Comparison of ENCODE assay signal across 26 cellular contexts in genomic region chr10:110400173-110400947, GRCh38.
DNase-seq lines count a peak whose midpoint lies in the region; ATAC-seq, FAIRE-seq and TF ChIP-seq lines count a peak whose summit lies in the region.
"Had no signal": no experiment of that assay in that cellular context is flagged by ENCODE, and none has a peak within 500 bp of the region (broad histone marks: within the 10 kb centered on the region; RNA-seq: fewer than 3 reads in every experiment).

No MANE protein-coding gene starts in this region.

- no peak for TF ChIP-seq EP300 in HepG2 (IDR thresholded peaks at IDR 0.05; ENCODE audit: low read depth in 2 of 2, low read length in 2 of 2)
- no peak for TF ChIP-seq EP300 in HepG2 (CRISPR knock-in tag; IDR thresholded peaks at IDR 0.05; ENCODE audit: borderline replicate concordance)

- no peak for TF ChIP-seq CTCF in HepG2 (CRISPR knock-in tag; IDR thresholded peaks at IDR 0.05)
- no peak for TF ChIP-seq CTCF in right lobe of liver (IDR thresholded peaks at IDR 0.05)
- no peak for TF ChIP-seq CTCF in fibroblast of lung (conservative IDR thresholded peaks at IDR 0.05 in 1 of 2, IDR thresholded peaks at IDR 0.05 in 1 of 2; ENCODE audit: low read depth in 1 of 2, low read length in 2 of 2)
- TF ChIP-seq CTCF in D721Med (IDR thresholded peaks at IDR 0.05; ENCODE audit: insufficient read depth, missing control alignments), result no peak

- no peak for ATAC-seq in HepG2
- ATAC-seq in right lobe of liver, result no peak
- no peak for ATAC-seq in stimulated activated naive B cell treated with anti-CD40 and anti-IgM and Interleukin-4, amounts not matched to agents 10 μg/mL and 1 μg/mL and 100 μg/mL, for 72 hours (replicated peaks)
- ATAC-seq: activated naive CD8-positive, alpha-beta T cell treated with anti-CD3 and anti-CD28 coated beads, Interleukin-2, amount 50 U/mL, for 24 hours; gastrocnemius medialis; GM23338; sciatic nerve; stimulated activated memory B cell treated with anti-CD40 and anti-IgM and Interleukin-4, amounts not matched to agents 10 μg/mL and 1 μg/mL and 100 μg/mL, for 72 hours had no signal

- H3K27ac ChIP-seq in HepG2 (ENCODE audit: extremely low read length, insufficient read depth, low read length) (no peak overlapping the region), right lobe of liver (peak overlapping the region in 1 of 3 donors; percentile 26), fibroblast of lung (ENCODE audit: insufficient read depth, low read length) (peak overlapping the region; percentile 99)
- H3K27ac ChIP-seq: C4-2B, gastrocnemius medialis, thoracic aorta, VCaP had no signal

- H3K9me3 Mint-ChIP-seq in stimulated activated naive B cell treated with anti-CD40 and anti-IgM and Interleukin-4, amounts not matched to agents 10 μg/mL and 1 μg/mL and 100 μg/mL, for 72 hours, result no peaks in the 10 kb centered on the region
- H3K9me3 Mint-ChIP-seq: activated naive CD8-positive, alpha-beta T cell treated with anti-CD3 and anti-CD28 coated beads, Interleukin-2, amount 50 U/mL, for 24 hours; dendritic cell treated with granulocyte-macrophage colony-stimulating factor and Interleukin-4, amounts not matched to agents 40 ng/mL and 50 ng/mL, for 4 days; GM23338; naive B cell; stimulated activated memory B cell treated with anti-CD40 and anti-IgM and Interleukin-4, amounts not matched to agents 10 μg/mL and 1 μg/mL and 100 μg/mL, for 72 hours had no signal

- no peak for DNase-seq in HepG2 (ENCODE audit: low spot score)
- no peak for DNase-seq in right lobe of liver
- peak; percentile 43 for DNase-seq in RKO (ENCODE audit: low spot score)
- DNase-seq in fibroblast of lung (ENCODE audit: low read depth in 2 of 2), result peak in 1 of 2 donors; percentile 47
- DNase-seq in stimulated activated naive B cell treated with anti-CD40 and anti-IgM and Interleukin-4, amounts not matched to agents 10 μg/mL and 1 μg/mL and 100 μg/mL, for 72 hours, result no peak
- DNase-seq in D721Med (ENCODE audit: insufficient read length, low spot score), result no peak
- DNase-seq in erythroblast (lab: John Stamatoyannopoulos, UW), result no peak
- DNase-seq: activated CD4-positive, alpha-beta T cell treated with anti-CD3 and anti-CD28 coated beads, Interleukin-2, amount 50 U/mL, for 1 hour; activated CD8-positive, alpha-beta memory T cell treated with anti-CD3 and anti-CD28 coated beads, Interleukin-2, amount 50 U/mL, for 4 hours; activated naive CD8-positive, alpha-beta T cell treated with anti-CD3 and anti-CD28 coated beads, Interleukin-2, amount 50 U/mL, for 24 hours; gastrocnemius medialis; Kasumi-1; naive B cell; NCI-H1105; NCI-H510A treated with DMSO at 0.1 percent for 48 hours; SHP77 had no signal

- no peak overlapping the region for H3K9ac ChIP-seq in HepG2 (ENCODE audit: insufficient read depth, low read depth, low read length)
- H3K9ac ChIP-seq in fibroblast of lung (ENCODE audit: insufficient read depth, low read length), result no peak overlapping the region
- H3K9ac ChIP-seq in skeletal muscle satellite cell (ENCODE audit: low read depth, low read length), result peak overlapping the region; percentile 70

- in situ Hi-C loops in HepG2 (cut with HindIII; ENCODE audit: extremely low pct_ligation_motif_present, low pct_unique_long_range_greater_than_20kb), result no loop called here

- no TSS peak for BruUV-seq in HepG2 (replicated peaks; lab: Mats Ljungman, UMichigan)

- H3K79me2 ChIP-seq in HepG2 (ENCODE audit: insufficient read depth, low read length), result no peaks in the 10 kb centered on the region
- H3K79me2 ChIP-seq in fibroblast of lung (ENCODE audit: control insufficient read depth, insufficient read depth, low read length), result no peaks in the 10 kb centered on the region

- H3K4me3 ChIP-seq in HepG2 (replicated peaks in 1 of 3; ENCODE audit: insufficient read depth in 1 of 3, low read depth in 2 of 3, low read length in 3 of 3), result no peak overlapping the region
- no peak overlapping the region for H3K4me3 ChIP-seq in right lobe of liver
- H3K4me3 ChIP-seq in fibroblast of lung (replicated peaks in 1 of 4; ENCODE audit: control extremely low read depth in 1 of 4, insufficient read depth in 1 of 4, low read depth in 3 of 4, low read length in 4 of 4), result no peak overlapping the region
- H3K4me3 ChIP-seq in skeletal muscle satellite cell (ENCODE audit: low read length), result peak overlapping the region; percentile 27
- H3K4me3 ChIP-seq: gastrocnemius medialis, GM23338, pancreas, thoracic aorta had no signal

- peaks cover 17 to 31% of the 10 kb centered on the region in 2 donors for H3K4me1 Mint-ChIP-seq in stimulated activated naive B cell treated with anti-CD40 and anti-IgM and Interleukin-4, amounts not matched to agents 10 μg/mL and 1 μg/mL and 100 μg/mL, for 72 hours

- TF ChIP-seq RAD21 in HepG2 (CRISPR knock-in tag; IDR thresholded peaks at IDR 0.05), result no peak

- no peaks in the 10 kb centered on the region for H3K36me3 ChIP-seq in HepG2 (replicated peaks in 1 of 2; ENCODE audit: control insufficient read depth in 1 of 2, insufficient read depth in 2 of 2, low read length in 2 of 2)
- no peaks in the 10 kb centered on the region for H3K36me3 ChIP-seq in right lobe of liver
- H3K36me3 ChIP-seq in fibroblast of lung (ENCODE audit: control insufficient read depth, insufficient read depth, low read length), result no peaks in the 10 kb centered on the region
- H3K36me3 ChIP-seq in skeletal muscle satellite cell (ENCODE audit: insufficient read depth, low read length), result no peaks in the 10 kb centered on the region
- H3K36me3 ChIP-seq: gastrocnemius medialis, pancreas, thoracic aorta had no signal

- H4K20me1 ChIP-seq in HepG2 (ENCODE audit: insufficient read depth, low read length), result no peaks in the 10 kb centered on the region
- H4K20me1 ChIP-seq in fibroblast of lung (ENCODE audit: control insufficient read depth, extremely low read depth, insufficient read depth, low read length), result no peaks in the 10 kb centered on the region

- no peaks in the 10 kb centered on the region for H3K36me3 Mint-ChIP-seq in stimulated activated naive B cell treated with anti-CD40 and anti-IgM and Interleukin-4, amounts not matched to agents 10 μg/mL and 1 μg/mL and 100 μg/mL, for 72 hours
- H3K36me3 Mint-ChIP-seq: naive B cell; stimulated activated memory B cell treated with anti-CD40 and anti-IgM and Interleukin-4, amounts not matched to agents 10 μg/mL and 1 μg/mL and 100 μg/mL, for 72 hours had no signal

- CTCF ChIA-PET in HepG2 (lab: Yijun Ruan, JAX; ENCODE audit: low intra/inter-chr PET ratio, low total read pairs), result no interaction called here

- H3K27me3 ChIP-seq in HepG2 (ENCODE audit: control insufficient read depth in 1 of 2, insufficient read depth in 2 of 2, low read length in 2 of 2) (no peaks in the 10 kb centered on the region), right lobe of liver (no peaks in the 10 kb centered on the region), fibroblast of lung (ENCODE audit: control insufficient read depth, insufficient read depth, low read length) (no peaks in the 10 kb centered on the region), skeletal muscle satellite cell (ENCODE audit: control insufficient read depth, insufficient read depth, low read length) (no peaks in the 10 kb centered on the region)
- H3K27me3 ChIP-seq: gastrocnemius medialis, pancreas had no signal

- POLR2A ChIA-PET in HepG2 (lab: Yijun Ruan, JAX), result no interaction called here

- H2AFZ ChIP-seq in HepG2 (ENCODE audit: low read length) (no peak overlapping the region), fibroblast of lung (ENCODE audit: low read length) (no peak overlapping the region)
- H2AFZ ChIP-seq: GM23338 had no signal

- H3K4me1 ChIP-seq in HepG2 (ENCODE audit: insufficient read depth, low read length), result peaks cover 39% of the 10 kb centered on the region
- H3K4me1 ChIP-seq in right lobe of liver, result peaks cover 0 to 6% (median 1%) of the 10 kb centered on the region in 4 donors
- H3K4me1 ChIP-seq in fibroblast of lung (ENCODE audit: control insufficient read depth, extremely low read depth, insufficient read depth, low read length), result peaks cover 23% of the 10 kb centered on the region
- peaks cover 40% of the 10 kb centered on the region for H3K4me1 ChIP-seq in skeletal muscle satellite cell (ENCODE audit: control insufficient read depth, insufficient read depth, low read length)

- no peak for TF ChIP-seq POLR2A in HepG2 (IDR thresholded peaks at IDR 0.05; ENCODE audit: insufficient read depth in 1 of 2, low read depth in 2 of 2, low read length in 2 of 2)
- TF ChIP-seq POLR2A in right lobe of liver (IDR thresholded peaks at IDR 0.05), result no peak
- no peak for TF ChIP-seq POLR2A in erythroblast (IDR thresholded peaks at IDR 0.05; ENCODE audit: low read length)

- 33% methylated on average over 6 of the region's 6 CpGs for WGBS in HepG2 (ENCODE audit: low lambda C conversion rate)
- WGBS in right lobe of liver (ENCODE audit: insufficient coverage, low coverage, low lambda C conversion rate, missing lambda C conversion rate), result 76% methylated on average over 5 of the region's 6 CpGs

- intact Hi-C loops in HepG2 (cut with micrococcal nuclease; ENCODE audit: unreplicated experiment) (no loop called here), right lobe of liver (cut with DNase I) (no loop called here)

- no peaks in the 10 kb centered on the region for H3K9me3 ChIP-seq in HepG2 (ENCODE audit: low read length)
- no peaks in the 10 kb centered on the region for H3K9me3 ChIP-seq in right lobe of liver
- no peaks in the 10 kb centered on the region for H3K9me3 ChIP-seq in fibroblast of lung (ENCODE audit: control insufficient read depth, insufficient read depth, low read depth, low read length)
- H3K9me3 ChIP-seq in skeletal muscle satellite cell (replicated peaks; ENCODE audit: low read length), result no peaks in the 10 kb centered on the region
- H3K9me3 ChIP-seq: gastrocnemius medialis, pancreas, thoracic aorta had no signal

- H3K4me2 ChIP-seq in HepG2 (ENCODE audit: low read depth, low read length), result no peak overlapping the region
- H3K4me2 ChIP-seq in fibroblast of lung (ENCODE audit: extremely low read depth, insufficient read depth, low read length), result no peak overlapping the region
- H3K4me2 ChIP-seq in skeletal muscle satellite cell (ENCODE audit: low read length), result no peak overlapping the region
- H3K4me2 ChIP-seq: GM23338 had no signal

- no peak for FAIRE-seq in HepG2 (lab: Jason Lieb, UNC)
- FAIRE-seq in D721Med (lab: Jason Lieb, UNC), result no peak
- FAIRE-seq: GM12892, pancreas had no signal

- peaks cover 4% of the 10 kb centered on the region in 2 donors for H3K27me3 Mint-ChIP-seq in stimulated activated naive B cell treated with anti-CD40 and anti-IgM and Interleukin-4, amounts not matched to agents 10 μg/mL and 1 μg/mL and 100 μg/mL, for 72 hours
- H3K27me3 Mint-ChIP-seq: activated naive CD8-positive, alpha-beta T cell treated with anti-CD3 and anti-CD28 coated beads, Interleukin-2, amount 50 U/mL, for 24 hours had no signal

- no peak overlapping the region for H3K27ac Mint-ChIP-seq in stimulated activated naive B cell treated with anti-CD40 and anti-IgM and Interleukin-4, amounts not matched to agents 10 μg/mL and 1 μg/mL and 100 μg/mL, for 72 hours
- H3K27ac Mint-ChIP-seq: activated naive CD8-positive, alpha-beta T cell treated with anti-CD3 and anti-CD28 coated beads, Interleukin-2, amount 50 U/mL, for 24 hours; dendritic cell treated with granulocyte-macrophage colony-stimulating factor and Interleukin-4, amounts not matched to agents 40 ng/mL and 50 ng/mL, for 4 days; GM23338; stimulated activated memory B cell treated with anti-CD40 and anti-IgM and Interleukin-4, amounts not matched to agents 10 μg/mL and 1 μg/mL and 100 μg/mL, for 72 hours had no signal

- no peak overlapping the region for H3K4me3 Mint-ChIP-seq in stimulated activated naive B cell treated with anti-CD40 and anti-IgM and Interleukin-4, amounts not matched to agents 10 μg/mL and 1 μg/mL and 100 μg/mL, for 72 hours
- H3K4me3 Mint-ChIP-seq: activated naive CD8-positive, alpha-beta T cell treated with anti-CD3 and anti-CD28 coated beads, Interleukin-2, amount 50 U/mL, for 24 hours; dendritic cell treated with granulocyte-macrophage colony-stimulating factor and Interleukin-4, amounts not matched to agents 40 ng/mL and 50 ng/mL, for 4 days; GM23338; naive B cell; stimulated activated memory B cell treated with anti-CD40 and anti-IgM and Interleukin-4, amounts not matched to agents 10 μg/mL and 1 μg/mL and 100 μg/mL, for 72 hours had no signal
